In the genomic region with DNA sequence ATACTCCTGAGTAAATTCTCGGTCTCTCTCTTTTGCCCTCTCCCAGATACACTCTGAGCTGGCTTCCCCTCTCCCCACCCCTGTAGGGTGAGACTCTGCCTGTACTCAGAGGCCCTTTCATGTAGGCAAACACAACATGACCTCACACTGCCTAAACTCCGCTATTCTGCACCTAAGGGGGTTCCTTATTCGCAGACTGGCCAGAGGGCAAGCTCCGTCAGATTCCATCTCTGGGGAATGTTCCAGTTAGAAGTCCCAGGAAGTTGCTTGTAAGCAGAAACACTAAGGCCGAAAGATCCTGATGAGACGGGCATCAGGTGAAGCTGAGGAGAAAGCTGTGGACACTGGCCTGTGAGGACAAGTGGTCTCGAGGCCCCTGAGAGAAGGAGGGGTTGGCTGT, we compare ENCODE assay signal across 20 cellular contexts.
A peak's percentile ranks its signal among the peaks of the same experiment; 100 is the strongest.
DNase-seq lines count a peak whose midpoint lies in the region; TF ChIP-seq lines count a peak whose summit lies in the region.
"Had no signal": no experiment of that assay in that cellular context is flagged by ENCODE, and none has a peak within 500 bp of the region (broad histone marks: within the 10 kb centered on the region; RNA-seq: fewer than 3 reads in every experiment).

No MANE protein-coding gene starts in this region.

- H3K27me3 ChIP-seq in breast epithelium (no peaks in the 10 kb centered on the region), A673 (replicated peaks; ENCODE audit: insufficient read depth, low read depth, low read length, poor library complexity) (no peaks in the 10 kb centered on the region), Caco-2 (replicated peaks; ENCODE audit: control insufficient read depth, insufficient read depth, low read length) (no peaks in the 10 kb centered on the region)
- H3K27me3 ChIP-seq: BE2C; BLaER1 treated with 17β-estradiol and CSF1 and Interleukin-3, amounts not matched to agents 10 nM and 100 nM had no signal

- POLR2A ChIA-PET in MCF 10A (lab: Yijun Ruan, JAX), result no interaction called here
- POLR2A ChIA-PET in A673 (lab: Charles Lee; ENCODE audit: low non-redundant PET), result no interaction called here
- POLR2A ChIA-PET in Caco-2 (lab: Charles Lee), result no interaction called here

- no peak overlapping the region for H3K4me3 Mint-ChIP-seq in MCF 10A (ENCODE audit: unreplicated experiment)
- no peak overlapping the region for H3K4me3 Mint-ChIP-seq in dendritic cell treated with granulocyte-macrophage colony-stimulating factor and Interleukin-4, amounts not matched to agents 40 ng/mL and 50 ng/mL, for 4 days
- no peak overlapping the region for H3K4me3 Mint-ChIP-seq in neural crest cell
- H3K4me3 Mint-ChIP-seq in Caco-2 (ENCODE audit: unreplicated experiment), result no peak overlapping the region
- H3K4me3 Mint-ChIP-seq: CD14-positive monocyte; CD4-positive, alpha-beta T cell; CD8-positive, alpha-beta memory T cell had no signal

- no peaks in the 10 kb centered on the region for H3K36me3 ChIP-seq in breast epithelium
- no peaks in the 10 kb centered on the region for H3K36me3 ChIP-seq in A673 (ENCODE audit: insufficient read depth, low read length, poor library complexity, severe bottlenecking)
- H3K36me3 ChIP-seq in Caco-2 (ENCODE audit: control insufficient read depth, insufficient read depth, low read length), result no peaks in the 10 kb centered on the region
- H3K36me3 ChIP-seq: BE2C; BLaER1 treated with 17β-estradiol and CSF1 and Interleukin-3, amounts not matched to agents 10 nM and 100 nM had no signal

- CTCF ChIA-PET in MCF 10A (lab: Yijun Ruan, JAX), result interaction anchor here (0.6 to 1.7 kb wide), 2 partner anchors 13 to 54 kb away, joined by 3 to 5 read pairs; no protein-coding TSS in a partner anchor
- CTCF ChIA-PET in A673 (lab: Charles Lee), result interaction anchor here (0.7 kb wide), 1 partner anchor 27 kb away, joined by 4 read pairs; no protein-coding TSS in a partner anchor
- CTCF ChIA-PET in Caco-2 (lab: Charles Lee), result no interaction called here

- no peaks in the 10 kb centered on the region for H3K9me3 Mint-ChIP-seq in MCF 10A (ENCODE audit: unreplicated experiment)
- H3K9me3 Mint-ChIP-seq in dendritic cell treated with granulocyte-macrophage colony-stimulating factor and Interleukin-4, amounts not matched to agents 40 ng/mL and 50 ng/mL, for 4 days, result no peaks in the 10 kb centered on the region
- no peaks in the 10 kb centered on the region for H3K9me3 Mint-ChIP-seq in neural crest cell
- H3K9me3 Mint-ChIP-seq in Caco-2 (ENCODE audit: unreplicated experiment), result no peaks in the 10 kb centered on the region
- H3K9me3 Mint-ChIP-seq: CD4-positive, alpha-beta T cell; CD8-positive, alpha-beta memory T cell had no signal

- H3K27ac Mint-ChIP-seq in MCF 10A (ENCODE audit: low read depth, unreplicated experiment), result peak overlapping the region; percentile 42
- peak overlapping the region; percentile 3 for H3K27ac Mint-ChIP-seq in dendritic cell treated with granulocyte-macrophage colony-stimulating factor and Interleukin-4, amounts not matched to agents 40 ng/mL and 50 ng/mL, for 4 days
- peak overlapping the region; percentile 8 for H3K27ac Mint-ChIP-seq in neural crest cell (ENCODE audit: unreplicated experiment)
- H3K27ac Mint-ChIP-seq in Caco-2 (ENCODE audit: unreplicated experiment), result no peak overlapping the region
- H3K27ac Mint-ChIP-seq: CD4-positive, alpha-beta T cell had no signal

- H3K27ac ChIP-seq in breast epithelium, result no peak overlapping the region
- no peak overlapping the region for H3K27ac ChIP-seq in coronary artery
- H3K27ac ChIP-seq in A673 (ENCODE audit: low read depth, low read length, poor library complexity, severe bottlenecking), result no peak overlapping the region
- H3K27ac ChIP-seq: 22Rv1; BLaER1 treated with 17β-estradiol and CSF1 and Interleukin-3, amounts not matched to agents 10 nM and 100 nM; GM23248 had no signal

- intact Hi-C loops in MCF 10A (cut with micrococcal nuclease) (no loop called here), breast epithelium (cut with DNase I; ENCODE audit: low total_unique reads) (loop anchor here (5.0 kb wide), 1 partner anchor 239 kb away; no protein-coding TSS in a partner anchor), A673 (cut with micrococcal nuclease; ENCODE audit: unreplicated experiment) (no loop called here), Caco-2 (cut with micrococcal nuclease; ENCODE audit: unreplicated experiment) (no loop called here)
- intact Hi-C loops in dendritic cell treated with granulocyte-macrophage colony-stimulating factor and Interleukin-4, amounts not matched to agents 40 ng/mL and 50 ng/mL, for 4 days (cut with micrococcal nuclease), result no loop called here

- H3K4me3 ChIP-seq in breast epithelium (no peak overlapping the region), coronary artery (no peak overlapping the region), A673 (ENCODE audit: low read depth, low read length, poor library complexity, severe bottlenecking) (no peak overlapping the region), Caco-2 (ENCODE audit: low read depth, low read length) (no peak overlapping the region)
- H3K4me3 ChIP-seq: BLaER1 treated with 17β-estradiol and CSF1 and Interleukin-3, amounts not matched to agents 10 nM and 100 nM; GM23248 had no signal

- H3K36me3 Mint-ChIP-seq in MCF 10A (ENCODE audit: insufficient read depth, unreplicated experiment), result no peaks in the 10 kb centered on the region
- no peaks in the 10 kb centered on the region for H3K36me3 Mint-ChIP-seq in dendritic cell treated with granulocyte-macrophage colony-stimulating factor and Interleukin-4, amounts not matched to agents 40 ng/mL and 50 ng/mL, for 4 days (ENCODE audit: low read depth)
- no peaks in the 10 kb centered on the region for H3K36me3 Mint-ChIP-seq in neural crest cell (ENCODE audit: low read depth)
- H3K36me3 Mint-ChIP-seq in Caco-2 (ENCODE audit: insufficient read depth, unreplicated experiment), result no peaks in the 10 kb centered on the region
- H3K36me3 Mint-ChIP-seq: CD14-positive monocyte; CD8-positive, alpha-beta memory T cell had no signal

- TF ChIP-seq CTCF in MCF 10A (IDR thresholded peaks at IDR 0.05; ENCODE audit: unreplicated experiment), result no peak
- no peak for TF ChIP-seq CTCF in breast epithelium (IDR thresholded peaks at IDR 0.05)
- TF ChIP-seq CTCF in neural crest cell (conservative IDR thresholded peaks at IDR 0.05), result no peak
- no peak for TF ChIP-seq CTCF in coronary artery (IDR thresholded peaks at IDR 0.05)
- no peak for TF ChIP-seq CTCF in A673 (conservative IDR thresholded peaks at IDR 0.05; ENCODE audit: low read depth, low read length)
- no peak for TF ChIP-seq CTCF in Caco-2 (IDR thresholded peaks at IDR 0.05; ENCODE audit: insufficient read depth in 1 of 2, low read depth in 1 of 2, low read length in 1 of 2, severe bottlenecking in 1 of 2, unreplicated experiment in 1 of 2)

- no peak for TF ChIP-seq POLR2A in breast epithelium (IDR thresholded peaks at IDR 0.05)

- H3K27me3 Mint-ChIP-seq in MCF 10A (ENCODE audit: insufficient read depth, unreplicated experiment) (no peaks in the 10 kb centered on the region), neural crest cell (ENCODE audit: low read depth) (no peaks in the 10 kb centered on the region), Caco-2 (ENCODE audit: insufficient read depth, unreplicated experiment) (no peaks in the 10 kb centered on the region)
- no peaks in the 10 kb centered on the region for H3K27me3 Mint-ChIP-seq in dendritic cell treated with granulocyte-macrophage colony-stimulating factor and Interleukin-4, amounts not matched to agents 40 ng/mL and 50 ng/mL, for 4 days
- H3K27me3 Mint-ChIP-seq: CD4-positive, alpha-beta T cell; CD8-positive, alpha-beta memory T cell had no signal

- no TSS peak for BruUV-seq in MCF 10A (replicated peaks; lab: Mats Ljungman, UMichigan)
- BruUV-seq in A673 (replicated peaks; lab: Mats Ljungman, UMichigan), result no TSS peak
- BruUV-seq in Caco-2 (replicated peaks; lab: Mats Ljungman, UMichigan), result no TSS peak

- H3K4me1 Mint-ChIP-seq in MCF 10A (ENCODE audit: insufficient read depth, unreplicated experiment) (peaks cover 20% of the 10 kb centered on the region), neural crest cell (peaks cover 29% of the 10 kb centered on the region), Caco-2 (ENCODE audit: low read depth, unreplicated experiment) (peaks cover 21% of the 10 kb centered on the region)
- peaks cover 7% of the 10 kb centered on the region for H3K4me1 Mint-ChIP-seq in dendritic cell treated with granulocyte-macrophage colony-stimulating factor and Interleukin-4, amounts not matched to agents 40 ng/mL and 50 ng/mL, for 4 days (ENCODE audit: low read depth)
- H3K4me1 Mint-ChIP-seq: CD8-positive, alpha-beta memory T cell had no signal

- H3K4me1 ChIP-seq in breast epithelium (peaks cover 0 to 3% of the 10 kb centered on the region in 2 donors), A673 (ENCODE audit: insufficient read depth, low read length, poor library complexity, severe bottlenecking) (peaks cover 12% of the 10 kb centered on the region), Caco-2 (peaks cover 23% of the 10 kb centered on the region)
- H3K4me1 ChIP-seq: BE2C had no signal

- H3K9me3 ChIP-seq in breast epithelium (no peaks in the 10 kb centered on the region), A673 (ENCODE audit: low read depth, low read length, poor library complexity, severe bottlenecking) (no peaks in the 10 kb centered on the region), Caco-2 (no peaks in the 10 kb centered on the region)
- H3K9me3 ChIP-seq: BE2C had no signal

- DNase-seq in MCF 10A (ENCODE audit: unreplicated experiment), result no peak
- DNase-seq in breast epithelium (ENCODE audit: low spot score in 2 of 2), result no peak
- DNase-seq in neural crest cell (ENCODE audit: low read depth, low spot score), result no peak
- DNase-seq in coronary artery (ENCODE audit: low spot score), result no peak
- DNase-seq in A673 (ENCODE audit: low spot score), result no peak
- no peak for DNase-seq in Caco-2
- DNase-seq: ACHN; AML-193; BE2C; Calu3; CD4-positive, alpha-beta T cell; CD8-positive, alpha-beta memory T cell; DND-41; H7; HCEC 1CT had no signal
